1 cellular context compared by ENCODE assay signal in the genomic region with DNA sequence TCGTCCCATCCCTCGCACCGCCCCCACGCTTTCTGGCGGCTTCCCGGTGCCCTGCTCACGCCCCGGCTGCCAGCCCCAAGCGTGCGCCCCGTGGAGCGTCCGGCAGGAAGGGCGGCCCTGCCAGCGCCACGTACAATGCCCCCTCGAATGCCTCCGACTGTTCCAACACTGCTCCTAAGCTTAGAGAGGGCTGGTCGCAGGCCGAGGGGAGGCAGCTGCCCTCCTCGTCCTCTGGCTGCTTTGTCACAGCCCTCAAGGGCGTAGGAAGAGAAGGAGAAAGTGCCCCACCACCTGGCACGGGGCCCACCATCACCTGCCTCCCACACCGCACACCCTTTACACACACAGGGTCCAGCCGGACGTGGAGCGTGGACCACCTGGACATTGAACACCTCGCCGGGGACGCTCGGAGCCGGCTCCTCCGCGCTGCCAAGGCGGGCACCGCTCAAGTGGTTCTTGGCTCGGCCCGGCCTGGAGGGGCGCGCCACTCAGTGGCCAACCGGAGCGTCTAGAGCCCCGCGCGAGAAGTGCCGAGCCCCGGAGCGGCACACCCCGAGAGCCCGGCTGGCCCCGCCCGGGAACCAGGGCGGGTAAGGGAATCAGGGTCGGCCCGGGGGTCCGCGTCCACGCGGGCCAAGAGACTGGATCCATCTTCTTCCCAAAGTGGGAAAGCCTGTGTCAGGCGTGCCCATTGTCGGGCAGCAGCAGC.
TF ChIP-seq lines count a peak whose summit lies in the region.

No MANE protein-coding gene starts in this region.

TF ChIP-seq in GM23338, 12 proteins besides CTCF, POLR2A, EP300 and RAD21 (continued from another document):
- TF ChIP-seq, protein P1, sequence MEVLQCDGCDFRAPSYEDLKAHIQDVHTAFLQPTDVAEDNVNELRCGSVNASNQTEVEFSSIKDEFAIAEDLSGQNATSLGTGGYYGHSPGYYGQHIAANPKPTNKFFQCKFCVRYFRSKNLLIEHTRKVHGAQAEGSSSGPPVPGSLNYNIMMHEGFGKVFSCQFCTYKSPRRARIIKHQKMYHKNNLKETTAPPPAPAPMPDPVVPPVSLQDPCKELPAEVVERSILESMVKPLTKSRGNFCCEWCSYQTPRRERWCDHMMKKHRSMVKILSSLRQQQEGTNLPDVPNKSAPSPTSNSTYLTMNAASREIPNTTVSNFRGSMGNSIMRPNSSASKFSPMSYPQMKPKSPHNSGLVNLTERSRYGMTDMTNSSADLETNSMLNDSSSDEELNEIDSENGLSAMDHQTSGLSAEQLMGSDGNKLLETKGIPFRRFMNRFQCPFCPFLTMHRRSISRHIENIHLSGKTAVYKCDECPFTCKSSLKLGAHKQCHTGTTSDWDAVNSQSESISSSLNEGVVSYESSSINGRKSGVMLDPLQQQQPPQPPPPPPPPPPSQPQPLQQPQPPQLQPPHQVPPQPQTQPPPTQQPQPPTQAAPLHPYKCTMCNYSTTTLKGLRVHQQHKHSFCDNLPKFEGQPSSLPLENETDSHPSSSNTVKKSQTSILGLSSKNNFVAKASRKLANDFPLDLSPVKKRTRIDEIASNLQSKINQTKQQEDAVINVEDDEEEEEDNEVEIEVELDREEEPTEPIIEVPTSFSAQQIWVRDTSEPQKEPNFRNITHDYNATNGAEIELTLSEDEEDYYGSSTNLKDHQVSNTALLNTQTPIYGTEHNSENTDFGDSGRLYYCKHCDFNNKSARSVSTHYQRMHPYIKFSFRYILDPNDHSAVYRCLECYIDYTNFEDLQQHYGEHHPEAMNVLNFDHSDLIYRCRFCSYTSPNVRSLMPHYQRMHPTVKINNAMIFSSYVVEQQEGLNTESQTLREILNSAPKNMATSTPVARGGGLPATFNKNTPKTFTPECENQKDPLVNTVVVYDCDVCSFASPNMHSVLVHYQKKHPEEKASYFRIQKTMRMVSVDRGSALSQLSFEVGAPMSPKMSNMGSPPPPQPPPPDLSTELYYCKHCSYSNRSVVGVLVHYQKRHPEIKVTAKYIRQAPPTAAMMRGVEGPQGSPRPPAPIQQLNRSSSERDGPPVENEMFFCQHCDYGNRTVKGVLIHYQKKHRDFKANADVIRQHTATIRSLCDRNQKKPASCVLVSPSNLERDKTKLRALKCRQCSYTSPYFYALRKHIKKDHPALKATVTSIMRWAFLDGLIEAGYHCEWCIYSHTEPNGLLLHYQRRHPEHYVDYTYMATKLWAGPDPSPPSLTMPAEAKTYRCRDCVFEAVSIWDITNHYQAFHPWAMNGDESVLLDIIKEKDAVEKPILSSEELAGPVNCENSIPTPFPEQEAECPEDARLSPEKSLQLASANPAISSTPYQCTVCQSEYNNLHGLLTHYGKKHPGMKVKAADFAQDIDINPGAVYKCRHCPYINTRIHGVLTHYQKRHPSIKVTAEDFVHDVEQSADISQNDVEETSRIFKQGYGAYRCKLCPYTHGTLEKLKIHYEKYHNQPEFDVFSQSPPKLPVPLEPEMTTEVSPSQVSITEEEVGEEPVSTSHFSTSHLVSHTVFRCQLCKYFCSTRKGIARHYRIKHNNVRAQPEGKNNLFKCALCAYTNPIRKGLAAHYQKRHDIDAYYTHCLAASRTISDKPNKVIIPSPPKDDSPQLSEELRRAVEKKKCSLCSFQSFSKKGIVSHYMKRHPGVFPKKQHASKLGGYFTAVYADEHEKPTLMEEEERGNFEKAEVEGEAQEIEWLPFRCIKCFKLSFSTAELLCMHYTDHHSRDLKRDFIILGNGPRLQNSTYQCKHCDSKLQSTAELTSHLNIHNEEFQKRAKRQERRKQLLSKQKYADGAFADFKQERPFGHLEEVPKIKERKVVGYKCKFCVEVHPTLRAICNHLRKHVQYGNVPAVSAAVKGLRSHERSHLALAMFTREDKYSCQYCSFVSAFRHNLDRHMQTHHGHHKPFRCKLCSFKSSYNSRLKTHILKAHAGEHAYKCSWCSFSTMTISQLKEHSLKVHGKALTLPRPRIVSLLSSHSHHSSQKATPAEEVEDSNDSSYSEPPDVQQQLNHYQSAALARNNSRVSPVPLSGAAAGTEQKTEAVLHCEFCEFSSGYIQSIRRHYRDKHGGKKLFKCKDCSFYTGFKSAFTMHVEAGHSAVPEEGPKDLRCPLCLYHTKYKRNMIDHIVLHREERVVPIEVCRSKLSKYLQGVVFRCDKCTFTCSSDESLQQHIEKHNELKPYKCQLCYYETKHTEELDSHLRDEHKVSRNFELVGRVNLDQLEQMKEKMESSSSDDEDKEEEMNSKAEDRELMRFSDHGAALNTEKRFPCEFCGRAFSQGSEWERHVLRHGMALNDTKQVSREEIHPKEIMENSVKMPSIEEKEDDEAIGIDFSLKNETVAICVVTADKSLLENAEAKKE (CRISPR knock-in tag; IDR thresholded peaks at IDR 0.05), result no peak
- TF ChIP-seq STAT1 (IDR thresholded peaks at IDR 0.05; ENCODE audit: unreplicated experiment) (no peak), POLR2AphosphoS5 (IDR thresholded peaks at IDR 0.05; ENCODE audit: low read depth) (no peak), ZNF114 (CRISPR knock-in tag; IDR thresholded peaks at IDR 0.05) (no peak), EZH2 (IDR thresholded peaks at IDR 0.05; ENCODE audit: low read depth, unreplicated experiment) (no peak), ZNF331 (CRISPR knock-in tag; IDR thresholded peaks at IDR 0.05; ENCODE audit: low read depth) (no peak)
- TF ChIP-seq, protein P2, sequence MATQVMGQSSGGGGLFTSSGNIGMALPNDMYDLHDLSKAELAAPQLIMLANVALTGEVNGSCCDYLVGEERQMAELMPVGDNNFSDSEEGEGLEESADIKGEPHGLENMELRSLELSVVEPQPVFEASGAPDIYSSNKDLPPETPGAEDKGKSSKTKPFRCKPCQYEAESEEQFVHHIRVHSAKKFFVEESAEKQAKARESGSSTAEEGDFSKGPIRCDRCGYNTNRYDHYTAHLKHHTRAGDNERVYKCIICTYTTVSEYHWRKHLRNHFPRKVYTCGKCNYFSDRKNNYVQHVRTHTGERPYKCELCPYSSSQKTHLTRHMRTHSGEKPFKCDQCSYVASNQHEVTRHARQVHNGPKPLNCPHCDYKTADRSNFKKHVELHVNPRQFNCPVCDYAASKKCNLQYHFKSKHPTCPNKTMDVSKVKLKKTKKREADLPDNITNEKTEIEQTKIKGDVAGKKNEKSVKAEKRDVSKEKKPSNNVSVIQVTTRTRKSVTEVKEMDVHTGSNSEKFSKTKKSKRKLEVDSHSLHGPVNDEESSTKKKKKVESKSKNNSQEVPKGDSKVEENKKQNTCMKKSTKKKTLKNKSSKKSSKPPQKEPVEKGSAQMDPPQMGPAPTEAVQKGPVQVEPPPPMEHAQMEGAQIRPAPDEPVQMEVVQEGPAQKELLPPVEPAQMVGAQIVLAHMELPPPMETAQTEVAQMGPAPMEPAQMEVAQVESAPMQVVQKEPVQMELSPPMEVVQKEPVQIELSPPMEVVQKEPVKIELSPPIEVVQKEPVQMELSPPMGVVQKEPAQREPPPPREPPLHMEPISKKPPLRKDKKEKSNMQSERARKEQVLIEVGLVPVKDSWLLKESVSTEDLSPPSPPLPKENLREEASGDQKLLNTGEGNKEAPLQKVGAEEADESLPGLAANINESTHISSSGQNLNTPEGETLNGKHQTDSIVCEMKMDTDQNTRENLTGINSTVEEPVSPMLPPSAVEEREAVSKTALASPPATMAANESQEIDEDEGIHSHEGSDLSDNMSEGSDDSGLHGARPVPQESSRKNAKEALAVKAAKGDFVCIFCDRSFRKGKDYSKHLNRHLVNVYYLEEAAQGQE (IDR thresholded peaks at IDR 0.05; ENCODE audit: unreplicated experiment), result no peak
- TF ChIP-seq, protein P3, sequence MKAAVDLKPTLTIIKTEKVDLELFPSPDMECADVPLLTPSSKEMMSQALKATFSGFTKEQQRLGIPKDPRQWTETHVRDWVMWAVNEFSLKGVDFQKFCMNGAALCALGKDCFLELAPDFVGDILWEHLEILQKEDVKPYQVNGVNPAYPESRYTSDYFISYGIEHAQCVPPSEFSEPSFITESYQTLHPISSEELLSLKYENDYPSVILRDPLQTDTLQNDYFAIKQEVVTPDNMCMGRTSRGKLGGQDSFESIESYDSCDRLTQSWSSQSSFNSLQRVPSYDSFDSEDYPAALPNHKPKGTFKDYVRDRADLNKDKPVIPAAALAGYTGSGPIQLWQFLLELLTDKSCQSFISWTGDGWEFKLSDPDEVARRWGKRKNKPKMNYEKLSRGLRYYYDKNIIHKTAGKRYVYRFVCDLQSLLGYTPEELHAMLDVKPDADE (IDR thresholded peaks at IDR 0.05), result no peak
